ENCODE assay signal across 11 cellular contexts in genomic region chr10:107163904-107164861, GRCh38. TPM values are rescaled to one million over a fixed set of nuclear protein-coding genes. Genes with fewer than 3 reads are reported as not detected.
DNase-seq lines count a peak whose midpoint lies in the region; ATAC-seq and TF ChIP-seq lines count a peak whose summit lies in the region.
"Had no signal": no experiment of that assay in that cellular context is flagged by ENCODE, and none has a peak within 500 bp of the region (broad histone marks: within the 10 kb centered on the region; RNA-seq: fewer than 3 reads in every experiment).

SORCS1 (minus strand) TSS chr10:107164706.

- no peaks in the 10 kb centered on the region for H3K4me1 ChIP-seq in mucosa of descending colon (ENCODE audit: low read depth)
- peaks cover 0 to 10% (median 0%) of the 10 kb centered on the region in 4 donors for H3K4me1 ChIP-seq in tibial artery

- peaks cover 0 to 38% of the 10 kb centered on the region in 2 donors for H3K27me3 ChIP-seq in tibial artery

- no peak within 1 kb of the TSS for H3K27ac ChIP-seq in tibial artery

- H3K36me3 ChIP-seq in mucosa of descending colon (ENCODE audit: low read depth) (no peaks in the 10 kb centered on the region), tibial artery (no peaks in the 10 kb centered on the region)

- no peak for TF ChIP-seq CTCF in epithelial cell of proximal tubule (conservative IDR thresholded peaks at IDR 0.05; ENCODE audit: low read depth, low read length)
- no peak for TF ChIP-seq CTCF in mucosa of descending colon (IDR thresholded peaks at IDR 0.05)
- TF ChIP-seq CTCF in tibial artery (IDR thresholded peaks at IDR 0.05) = no peak

- H3K4me3 ChIP-seq in epithelial cell of proximal tubule (ENCODE audit: low read depth, low read length) (peak within 1 kb of the TSS; percentile 33), mucosa of descending colon (no peak within 1 kb of the TSS), tibial artery (peak within 1 kb of the TSS; percentile 6 to 29)

- peak; percentile 51 for DNase-seq in NCI-H82 (lab: John Stamatoyannopoulos, UW)
- DNase-seq in NCI-H82 treated with DMSO at 0.1 percent for 48 hours (lab: John Stamatoyannopoulos, UW; ENCODE audit: unreplicated experiment) = no peak
- no peak for DNase-seq in epithelial cell of proximal tubule (ENCODE audit: low read depth)
- peak in 2 of 3 donors; percentile 9 to 37 for DNase-seq in mucosa of descending colon
- no peak for DNase-seq in tibial artery
- DNase-seq in NCI-H2029 (lab: John Stamatoyannopoulos, UW) = no peak
- DNase-seq in GF-D8 (lab: John Stamatoyannopoulos, UW) = no peak
- DNase-seq: ACHN; activated T-cell treated with anti-CD3 and anti-CD28 coated beads, Interleukin-2, amount 50 U/mL, for 1 hour; stimulated activated CD4-positive, alpha-beta T cell treated with anti-CD3 and anti-CD28 coated beads, Interleukin-4, amount 100 ng/mL, for 1 hour had no signal

- intact Hi-C loops in mucosa of descending colon (cut with DNase I, micrococcal nuclease) = no loop called here
- intact Hi-C loops in tibial artery (cut with DNase I; ENCODE audit: low total_unique reads) = no loop called here

- ATAC-seq in mucosa of descending colon (peak; percentile 68), GM21390 (IDR thresholded peaks at IDR 0.05; ENCODE audit: unreplicated experiment) (no peak)

- H3K9me3 ChIP-seq in mucosa of descending colon (no peaks in the 10 kb centered on the region), tibial artery (no peaks in the 10 kb centered on the region)

RNA-seq across cellular contexts. Expression of gene SORCS1, which starts in this region (rescaled TPM):
- total RNA-seq in epithelial cell of proximal tubule = 0.06 TPM in 1 of 2 replicates, not detected in the other
- 10 to 100 TPM in 1 of 3 donors, under 1 TPM in 2; 0.80 to 13.2 (median 0.93) TPM for total RNA-seq in mucosa of descending colon

Comparison
In these comparisons a context has a peak if more than half of its experiments do, and no peak if none do; other contexts are left out.
1. DNase-seq: peak in NCI-H82 (single experiment) and mucosa of descending colon (2 of 3); none in NCI-H82 treated with DMSO at 0.1 percent for 48 hours (single experiment), epithelial cell of proximal tubule (single experiment), tibial artery (0 of 2), NCI-H2029 (single experiment) and GF-D8 (single experiment).